ENCODE assay signal across 11 cellular contexts in the genomic region with DNA sequence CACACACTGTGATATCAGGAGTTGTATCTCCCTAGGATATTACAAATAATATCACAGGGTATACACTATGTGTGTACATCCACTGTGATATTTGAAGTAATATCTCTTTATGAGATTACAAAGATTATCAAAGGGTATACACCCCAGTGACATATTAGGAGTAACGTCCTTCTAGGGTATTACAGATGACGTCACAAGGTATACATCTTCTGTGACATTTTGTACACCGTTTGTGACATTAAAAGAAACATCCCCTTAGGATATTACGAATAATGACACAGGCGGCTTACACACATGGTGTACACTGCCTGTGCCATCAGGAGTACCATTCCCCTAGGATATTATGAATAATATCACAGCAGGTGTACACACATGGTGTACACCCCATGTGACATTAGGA. TPM values are rescaled to one million over a fixed set of nuclear protein-coding genes. Genes with fewer than 3 reads are reported as not detected.
"Had no signal": no experiment of that assay in that cellular context is flagged by ENCODE, and none has a peak within 500 bp of the region (broad histone marks: within the 10 kb centered on the region; RNA-seq: fewer than 3 reads in every experiment).

No MANE protein-coding gene starts in this region.

- H3K4me3 ChIP-seq: GM23248, GM23338, HAP-1 had no signal

- H3K4me2 ChIP-seq: GM23338 had no signal

- H2AFZ ChIP-seq: GM23248, GM23338 had no signal

- H3K9me3 ChIP-seq: HAP-1 had no signal

- ATAC-seq: GM23338, HCT116 had no signal

- DNase-seq: GM23248, GOT3, H7, H9, HCEC 1CT, HFFc6 had no signal

- H3K27ac ChIP-seq: GM23248 had no signal

- H3K9ac ChIP-seq: GM23248 had no signal

- H3K4me1 ChIP-seq: HAP-1 had no signal

- FAIRE-seq: H1, H54 had no signal

- H3K36me3 ChIP-seq: HAP-1 had no signal

RNA-seq across cellular contexts. Expression of gene RGCC, which starts 13.4 kb away (rescaled TPM):
- total RNA-seq: H9 had no signal
- polyA plus RNA-seq: H1 had no signal
